ENCODE assay signal across 1 cellular context in the genomic region with DNA sequence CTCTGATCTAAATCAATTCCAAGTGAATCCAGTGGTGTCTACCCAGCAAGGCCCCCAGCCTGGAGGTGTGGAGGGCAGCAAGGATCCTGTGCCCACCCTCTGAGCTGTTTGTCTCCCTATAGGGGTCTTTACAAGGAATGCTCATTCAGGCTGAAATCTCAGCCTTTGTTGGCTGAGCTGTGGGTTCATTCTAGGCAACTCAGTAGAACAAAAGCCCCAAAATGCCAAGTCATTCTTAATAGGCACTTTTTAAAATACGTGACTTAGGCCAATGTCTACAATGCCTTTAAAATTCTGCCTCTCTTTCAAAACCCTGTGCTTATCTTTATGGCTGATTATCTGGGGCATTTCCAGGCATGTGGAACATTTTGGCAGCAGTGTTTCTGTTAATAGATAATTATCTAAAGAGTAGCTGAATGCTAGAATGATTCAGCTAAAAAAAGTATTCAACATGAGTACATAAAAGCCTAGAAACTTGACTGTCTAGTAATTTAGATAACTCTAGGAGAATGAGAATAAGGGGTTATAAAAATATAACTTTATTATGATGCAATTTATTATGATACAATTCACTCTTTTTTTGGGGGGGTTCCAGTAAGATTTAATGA.
TF ChIP-seq lines count a peak whose summit lies in the region.

No MANE protein-coding gene starts in this region.

TF ChIP-seq in HepG2, 621 proteins besides CTCF, POLR2A, EP300 and RAD21:
- TF ChIP-seq NFE2L2 (IDR thresholded peaks at IDR 0.05; ENCODE audit: low read length) (peak; percentile 88), ZUFSP (CRISPR knock-in tag; IDR thresholded peaks at IDR 0.05; ENCODE audit: borderline replicate concordance) (no peak), MAFF (IDR thresholded peaks at IDR 0.05; ENCODE audit: low read depth, low read length) (peak; percentile 21; the same call in 1 of the 2 replicates), GATA4 (IDR thresholded peaks at IDR 0.05; ENCODE audit: borderline replicate concordance, low read depth) (peak; percentile 27; the same call in 1 of the 2 replicates), RXRA (CRISPR knock-in tag; IDR thresholded peaks at IDR 0.05) (peak; percentile 63; the same call in 1 of the 2 replicates), NR2F6 (IDR thresholded peaks at IDR 0.05) (no peak), NR2F6 (CRISPR knock-in tag; IDR thresholded peaks at IDR 0.05) (no peak), CREM (IDR thresholded peaks at IDR 0.05) (peak; percentile 30; the same call in 1 of the 2 replicates), CREM (CRISPR knock-in tag; IDR thresholded peaks at IDR 0.05) (no peak), MTA1 (CRISPR knock-in tag; IDR thresholded peaks at IDR 0.05; ENCODE audit: borderline replicate concordance) (no peak), KDM6A (CRISPR knock-in tag; IDR thresholded peaks at IDR 0.05; ENCODE audit: low read depth) (no peak)
